Comparison of ENCODE assay signal across 8 cellular contexts in the genomic region with DNA sequence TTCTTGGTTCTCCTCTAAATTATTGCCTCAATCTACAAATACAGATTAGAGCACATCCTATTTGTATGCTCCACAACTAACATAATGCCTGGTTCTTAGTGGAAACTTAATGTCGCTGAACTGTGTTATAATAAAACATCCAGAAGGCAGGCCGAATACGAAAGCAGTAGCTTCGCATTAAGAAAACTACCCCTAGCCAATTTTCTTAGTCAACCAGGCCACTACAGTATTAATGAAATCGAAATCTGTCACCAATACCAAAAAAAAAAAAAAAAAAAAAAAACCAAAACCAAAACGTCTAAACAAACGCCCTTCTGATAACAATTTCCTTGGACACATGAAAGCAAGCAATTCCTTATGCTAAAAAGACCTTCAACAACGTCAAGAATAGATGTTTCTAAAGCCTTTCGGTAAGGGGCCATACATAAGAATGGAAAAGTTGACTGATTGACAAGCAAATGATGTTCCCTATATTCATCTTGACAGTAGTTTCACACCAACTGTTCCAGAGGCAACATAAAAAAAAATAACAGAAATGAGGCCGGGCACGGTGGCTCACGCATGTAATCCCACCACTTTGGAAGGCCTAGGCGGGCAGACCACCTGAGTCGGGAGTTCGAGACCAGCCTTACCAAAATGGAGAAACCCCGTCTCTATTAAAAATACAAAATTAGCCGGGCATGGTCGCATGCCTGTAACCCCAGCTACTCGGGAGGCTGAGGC. TPM values are rescaled to one million over a fixed set of nuclear protein-coding genes. Genes with fewer than 3 reads are reported as not detected.
DNase-seq lines count a peak whose midpoint lies in the region; ATAC-seq and TF ChIP-seq lines count a peak whose summit lies in the region.

No MANE protein-coding gene starts in this region.

- in situ Hi-C loops in Panc1 (cut with HindIII; ENCODE audit: low pct_unique_long_range_greater_than_20kb, low sequenced_read_pairs): no loop called here

- ATAC-seq in Panc1 (no peak), sciatic nerve (no peak), GM21786 (IDR thresholded peaks at IDR 0.05; ENCODE audit: unreplicated experiment) (no peak), GM19324 (IDR thresholded peaks at IDR 0.05; ENCODE audit: low FRiP score, unreplicated experiment) (no peak)

- no peaks in the 10 kb centered on the region for H3K9me3 Mint-ChIP-seq in nephron

- peak overlapping the region; percentile 96 to 97 (median 96) for H3K27ac Mint-ChIP-seq in nephron

- intact Hi-C loops in Panc1 (cut with micrococcal nuclease; ENCODE audit: unreplicated experiment) (loop anchor here (2.0 kb wide), 1 partner anchor 63 kb away; no protein-coding TSS in a partner anchor), sciatic nerve (cut with DNase I) (no loop called here)

- peak overlapping the region; percentile 93 to 97 (median 96) for H3K4me3 Mint-ChIP-seq in nephron

- H3K27me3 Mint-ChIP-seq in nephron (ENCODE audit: low read depth): no peaks in the 10 kb centered on the region

- peaks cover 4% of the 10 kb centered on the region for H3K36me3 Mint-ChIP-seq in nephron (ENCODE audit: low read depth)

- peak overlapping the region; percentile 87 for H3K27ac ChIP-seq in Panc1 (ENCODE audit: low read length)
- H3K27ac ChIP-seq in ectodermal cell (ENCODE audit: insufficient read depth, low read depth, low read length, poor library complexity, severe bottlenecking): peak overlapping the region; percentile 97

- peak overlapping the region; percentile 82 for H3K9ac ChIP-seq in ES-I3 (ENCODE audit: low read depth, low read length)

- H3K27me3 ChIP-seq in Panc1 (ENCODE audit: control insufficient read depth, insufficient read depth, low read length): no peaks in the 10 kb centered on the region
- no peaks in the 10 kb centered on the region for H3K27me3 ChIP-seq in ectodermal cell (ENCODE audit: control insufficient read depth, insufficient read depth, low read length, poor library complexity, severe bottlenecking)

- H3K4me1 ChIP-seq in ES-I3 (ENCODE audit: insufficient read depth, low read length): no peaks in the 10 kb centered on the region; the same call in 1 of the 2 replicates
- no peaks in the 10 kb centered on the region; the same call in 1 of the 2 replicates for H3K4me1 ChIP-seq in Panc1 (ENCODE audit: control insufficient read depth, insufficient read depth, low read length)
- peaks cover 5% of the 10 kb centered on the region for H3K4me1 ChIP-seq in ectodermal cell (ENCODE audit: control insufficient read depth, insufficient read depth, low read length)

- H3K9me3 ChIP-seq in ES-I3 (ENCODE audit: control insufficient read depth, insufficient read depth, low read length): no peaks in the 10 kb centered on the region
- no peaks in the 10 kb centered on the region for H3K9me3 ChIP-seq in Panc1 (ENCODE audit: control insufficient read depth, insufficient read depth, low read depth, low read length)
- H3K9me3 ChIP-seq in ectodermal cell (ENCODE audit: control insufficient read depth, low read length): no peaks in the 10 kb centered on the region

- peak overlapping the region; percentile 76 to 91 for H3K4me3 ChIP-seq in Panc1 (ENCODE audit: low read depth in 2 of 2, low read length in 2 of 2)
- H3K4me3 ChIP-seq in ectodermal cell (ENCODE audit: insufficient read depth, low read depth, low read length): peak overlapping the region; percentile 80

- 41 to 42% methylated on average over 18 to 19 of the region's 19 CpGs for WGBS in ectodermal cell, 2 experiments

- peaks cover 30% of the 10 kb centered on the region for H3K4me1 Mint-ChIP-seq in nephron

- POLR2A ChIA-PET in Panc1 (lab: Charles Lee): interaction anchor here (0.7 kb wide), 1 partner anchor 93 kb away, joined by 11 read pairs; no protein-coding TSS in a partner anchor

- TF ChIP-seq CTCF in Panc1 (IDR thresholded peaks at IDR 0.05): no peak
- TF ChIP-seq CTCF in nephron (IDR thresholded peaks at IDR 0.05; ENCODE audit: unreplicated experiment in 3 of 3): no peak

- CTCF ChIA-PET in Panc1 (lab: Charles Lee): interaction anchor here (0.7 kb wide), 1 partner anchor 159 kb away, joined by 10 read pairs; no protein-coding TSS in a partner anchor

- BruUV-seq in Panc1 (replicated peaks; lab: Mats Ljungman, UMichigan): TSS peak; percentile 84

- H3K36me3 ChIP-seq in ES-I3 (ENCODE audit: insufficient read depth, low read length) (no peaks in the 10 kb centered on the region), Panc1 (ENCODE audit: control insufficient read depth, insufficient read depth, low read length) (no peaks in the 10 kb centered on the region), ectodermal cell (ENCODE audit: control insufficient read depth, insufficient read depth, low read length) (no peaks in the 10 kb centered on the region)

- DNase-seq in Panc1 (ENCODE audit: low read depth, low spot score) (no peak), sciatic nerve (ENCODE audit: low spot score) (no peak), NCI-H146 treated with DMSO at 0.1 percent for 48 hours (lab: John Stamatoyannopoulos, UW; ENCODE audit: unreplicated experiment) (no peak)

RNA-seq across cellular contexts. Expression of a gene that starts 1.3 kb away (rescaled TPM):
- total RNA-seq in Panc1 (2021; ENCODE audit: unreplicated experiment) (18.1 TPM), sciatic nerve (56.3 TPM)
- polyA plus RNA-seq in Panc1 (2012; ENCODE audit: insufficient read length): 5.7 TPM
- polyA plus RNA-seq in ectodermal cell (2013, experiment 1 of 4): 20.8 TPM
- polyA plus RNA-seq in ectodermal cell (2013, experiment 2 of 4): 21.1 TPM
- polyA plus RNA-seq in ectodermal cell (2013, experiment 3 of 4): 20.8 TPM
- polyA plus RNA-seq in ectodermal cell (2013, experiment 4 of 4): 17.6 TPM
